In the genomic region with DNA sequence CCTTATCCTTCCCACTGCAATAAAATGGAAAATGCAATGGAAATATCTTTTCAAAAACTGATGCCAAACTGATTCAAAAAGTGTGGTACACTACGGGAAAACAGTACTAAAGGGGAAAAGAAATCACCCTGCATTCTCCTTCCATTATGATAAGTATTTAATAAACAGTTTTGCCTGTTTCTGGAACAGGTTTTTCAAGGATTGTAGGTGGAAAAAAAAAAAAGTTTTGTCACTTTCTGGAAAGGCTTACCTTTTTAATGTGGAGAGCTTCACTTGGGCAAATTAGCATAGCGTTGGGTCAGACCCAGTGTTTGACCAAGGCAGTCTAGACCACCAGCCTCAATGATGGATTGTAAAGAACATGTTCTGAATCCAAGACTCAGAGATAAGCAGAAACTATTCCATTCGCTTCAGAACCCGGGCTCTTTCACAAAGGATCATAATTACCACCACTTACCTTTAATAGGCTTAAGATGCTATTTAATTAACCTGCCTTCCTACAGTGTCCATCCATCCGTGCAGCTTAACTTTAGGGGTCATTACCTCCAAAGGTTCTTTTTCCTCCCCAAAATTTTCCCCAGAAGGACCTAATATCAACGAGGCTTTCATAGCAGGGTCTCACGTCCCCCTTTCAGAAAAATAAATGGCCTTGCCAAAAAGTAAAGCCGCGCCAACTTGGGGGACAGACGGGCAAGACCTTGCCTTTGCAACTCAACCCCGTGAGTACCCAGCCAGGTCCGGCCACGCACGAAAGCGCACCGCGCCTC, we compare ENCODE assay signal across 8 cellular contexts. TPM values are rescaled to one million over a fixed set of nuclear protein-coding genes. Genes with fewer than 3 reads are reported as not detected.
DNase-seq lines count a peak whose midpoint lies in the region; ATAC-seq and TF ChIP-seq lines count a peak whose summit lies in the region.

No MANE protein-coding gene starts in this region.

- intact Hi-C loops in heart right ventricle (cut with DNase I) = loop anchor here in 5 of 10 donors (5.0 to 10.0 kb wide), 4 partner anchors 76 to 306 kb away; a partner anchor contains a TSS
- intact Hi-C loops in Right ventricle myocardium superior (cut with DNase I) = no loop called here
- intact Hi-C loops in ascending aorta (cut with DNase I) = loop anchor here (2.0 to 10.0 kb wide), 5 partner anchors 48 to 917 kb away; a partner anchor contains a TSS
- intact Hi-C loops in aorta (cut with DNase I) = loop anchor here (5.0 to 10.0 kb wide), 2 partner anchors 43 to 734 kb away; a partner anchor contains a TSS

- no peak for TF ChIP-seq CTCF in heart right ventricle (IDR thresholded peaks at IDR 0.05)
- no peak for TF ChIP-seq CTCF in ascending aorta (IDR thresholded peaks at IDR 0.05)
- TF ChIP-seq CTCF in lung (IDR thresholded peaks at IDR 0.05; ENCODE audit: control extremely low read depth, extremely low read depth) = no peak

- peak overlapping the region; percentile 71 to 98 (median 90) for H3K4me3 ChIP-seq in heart right ventricle
- H3K4me3 ChIP-seq in ascending aorta = peak overlapping the region; percentile 90 to 94
- H3K4me3 ChIP-seq in lung = peak overlapping the region; percentile 80
- peak overlapping the region; percentile 65 to 80 for H3K4me3 ChIP-seq in aorta (ENCODE audit: low read length in 2 of 2)

- ATAC-seq in heart right ventricle = peak in 1 of 8 donors; percentile 2
- ATAC-seq in Right ventricle myocardium superior (ENCODE audit: poor library complexity) = no peak
- no peak for ATAC-seq in lung (ENCODE audit: insufficient read depth, low FRiP score)
- ATAC-seq in aorta (ENCODE audit: low FRiP score) = peak; percentile 0
- no peak for ATAC-seq in HG02885 (IDR thresholded peaks at IDR 0.05; ENCODE audit: poor library complexity, unreplicated experiment)

- H3K36me3 ChIP-seq in heart right ventricle (no peaks in the 10 kb centered on the region), ascending aorta (no peaks in the 10 kb centered on the region), lung (ENCODE audit: control insufficient read depth in 2 of 2, insufficient read depth in 2 of 2, low read length in 2 of 2) (no peaks in the 10 kb centered on the region), aorta (ENCODE audit: control insufficient read depth in 1 of 2, insufficient read depth in 2 of 2, low read length in 1 of 2) (peaks cover 0 to 3% of the 10 kb centered on the region in 2 donors)

- WGBS in heart right ventricle, 2 donors = 6 to 8% methylated on average over 17 of the region's 17 CpGs
- WGBS in lung, 2 donors = 11 to 17% methylated on average over 17 of the region's 17 CpGs
- WGBS in aorta, 2 donors = 7 to 8% methylated on average over 17 of the region's 17 CpGs

- H3K9me3 ChIP-seq in heart right ventricle = no peaks in the 10 kb centered on the region
- H3K9me3 ChIP-seq in ascending aorta = no peaks in the 10 kb centered on the region
- H3K9me3 ChIP-seq in lung (ENCODE audit: control insufficient read depth in 2 of 2, insufficient read depth in 1 of 2, low read length in 1 of 2) = no peaks in the 10 kb centered on the region
- no peaks in the 10 kb centered on the region for H3K9me3 ChIP-seq in aorta (ENCODE audit: control insufficient read depth, low read length)

- peaks cover 0 to 43% (median 22%) of the 10 kb centered on the region in 9 donors for H3K4me1 ChIP-seq in heart right ventricle
- no peaks in the 10 kb centered on the region for H3K4me1 ChIP-seq in ascending aorta
- H3K4me1 ChIP-seq in lung (ENCODE audit: control insufficient read depth in 2 of 2, insufficient read depth in 2 of 2, low read length in 2 of 2) = peaks cover 0 to 13% of the 10 kb centered on the region in 2 donors
- H3K4me1 ChIP-seq in aorta (ENCODE audit: control insufficient read depth in 1 of 2, insufficient read depth in 2 of 2, low read length in 2 of 2) = peaks cover 0 to 7% of the 10 kb centered on the region in 2 donors

- DNase-seq in heart right ventricle = no peak
- no peak for DNase-seq in Right ventricle myocardium superior
- DNase-seq in ascending aorta (ENCODE audit: low spot score in 2 of 2) = no peak
- DNase-seq in lung (ENCODE audit: low spot score) = no peak
- DNase-seq in aorta = no peak
- DNase-seq in DMS114 treated with DMSO at 0.1 percent for 48 hours (lab: John Stamatoyannopoulos, UW; ENCODE audit: unreplicated experiment) = no peak
- no peak for DNase-seq in NOMO-1 treated with DMSO at 0.1 percent for 48 hours (lab: John Stamatoyannopoulos, UW; ENCODE audit: unreplicated experiment)

- H3K27me3 ChIP-seq in heart right ventricle = peaks cover 0 to 9% (median 0%) of the 10 kb centered on the region in 7 donors
- no peaks in the 10 kb centered on the region for H3K27me3 ChIP-seq in ascending aorta
- H3K27me3 ChIP-seq in lung (ENCODE audit: control insufficient read depth, insufficient read depth) = no peaks in the 10 kb centered on the region
- H3K27me3 ChIP-seq in aorta (ENCODE audit: control insufficient read depth in 1 of 2, insufficient read depth in 2 of 2, low read length in 1 of 2) = no peaks in the 10 kb centered on the region

- H3K27ac ChIP-seq in heart right ventricle (peak overlapping the region in 9 of 10 donors; percentile 85 to 96 (median 94)), ascending aorta (peak overlapping the region in 1 of 2 donors; percentile 95), lung (ENCODE audit: low read depth in 1 of 2, low read length in 1 of 2) (peak overlapping the region; percentile 94 to 99), aorta (ENCODE audit: low read depth in 1 of 2, low read length in 2 of 2) (no peak overlapping the region)

RNA-seq across cellular contexts. Expression of a gene that starts 1.0 kb away (rescaled TPM):
- total RNA-seq in heart right ventricle = 10 to 100 TPM; 24.6 to 97.4 (median 48.4) TPM
- polyA plus RNA-seq in heart right ventricle = 10 to 100 TPM; 11.9 to 29.7 TPM
- 27.2 TPM for total RNA-seq in Right ventricle myocardium superior
- 16.3 TPM for total RNA-seq in ascending aorta
- 10 to 100 TPM; 28.0 to 83.8 TPM for total RNA-seq in lung
- 1 to 10 TPM; 7.1 to 9.0 TPM for polyA plus RNA-seq in lung
- total RNA-seq in aorta = 10 to 100 TPM; 27.5 to 36.3 TPM
- polyA plus RNA-seq in aorta = 10 to 100 TPM in 1 of 2 donors, 1 to 10 TPM in 1; 4.4 to 13.9 TPM

Comparison
In these comparisons a context has a peak if more than half of its experiments do, and no peak if none do; other contexts are left out.
1. H3K27ac ChIP-seq: peak in heart right ventricle (9 of 10) and lung (2 of 2); none in aorta (0 of 2).
2. Peak in every context shown above with its lines, with median percentiles within 50 percentile points of each other: H3K4me3 ChIP-seq.